8 cellular contexts compared by ENCODE assay signal in genomic region chr1:16643476-16644178, GRCh38. TPM values are rescaled to one million over a fixed set of nuclear protein-coding genes. Genes with fewer than 3 reads are reported as not detected.
DNase-seq lines count a peak whose midpoint lies in the region; ATAC-seq, FAIRE-seq and TF ChIP-seq lines count a peak whose summit lies in the region.
"Not testable (repeated sequence)": the region's sequence is repeated elsewhere in the genome, so short reads cannot be mapped to it uniquely, and the experiment has no call there.

No MANE protein-coding gene starts in this region.

- H2AFZ ChIP-seq in endothelial cell of umbilical vein (ENCODE audit: low read depth, low read length) = peak overlapping the region; percentile 76

- H3K79me2 ChIP-seq in endothelial cell of umbilical vein (ENCODE audit: control insufficient read depth, insufficient read depth, low read length) = peaks cover 20% of the 10 kb centered on the region

- not testable (repeated sequence) for TF ChIP-seq CTCF in AG09309 (IDR thresholded peaks at IDR 0.05; ENCODE audit: control insufficient read depth, insufficient read depth, low read depth, low read length, missing control alignments); endothelial cell of umbilical vein (IDR thresholded peaks at IDR 0.05; ENCODE audit: extremely low read depth in 1 of 2, insufficient read depth in 1 of 2, low read depth in 1 of 2, low read length in 2 of 2); left lung (IDR thresholded peaks at IDR 0.05)

- CTCF ChIA-PET in endothelial cell of umbilical vein (lab: Charles Lee) = interaction anchor here (1.4 kb wide), 1 partner anchor 23 kb away, joined by 6 read pairs; no protein-coding TSS in a partner anchor

- not testable (repeated sequence) for DNase-seq in AG09309 (ENCODE audit: low read depth); NT2/D1 (ENCODE audit: low read depth, low spot score); endothelial cell of umbilical vein (ENCODE audit: low read depth, low spot score); skeletal muscle cell (ENCODE audit: low read depth)
- peak; percentile 3 to 28 for DNase-seq in activated T-cell treated with anti-CD3 and anti-CD28 coated beads, Interleukin-2, amount 50 U/mL, for 72 hours
- peak; percentile 40 to 78 for DNase-seq in left lung

- TF ChIP-seq POLR2A in endothelial cell of umbilical vein (IDR thresholded peaks at IDR 0.05; ENCODE audit: low read depth, low read length) = not testable (repeated sequence)

- not testable (repeated sequence) for H3K27me3 Mint-ChIP-seq in activated T-cell treated with anti-CD3 and anti-CD28 coated beads, Interleukin-2, amount 50 U/mL, for 72 hours (ENCODE audit: low read depth)

- not testable (repeated sequence) for H3K9me3 ChIP-seq in NT2/D1 (ENCODE audit: insufficient read depth, low read length); endothelial cell of umbilical vein (replicated peaks; ENCODE audit: control insufficient read depth, insufficient read depth, low read length); left lung

- not testable (repeated sequence) for H3K9me3 Mint-ChIP-seq in activated T-cell treated with anti-CD3 and anti-CD28 coated beads, Interleukin-2, amount 50 U/mL, for 72 hours

- not testable (repeated sequence) for BruUV-seq in endothelial cell of umbilical vein (replicated peaks; lab: Mats Ljungman, UMichigan)

- H3K27ac Mint-ChIP-seq in activated T-cell treated with anti-CD3 and anti-CD28 coated beads, Interleukin-2, amount 50 U/mL, for 72 hours = not testable (repeated sequence)

- H3K4me3 Mint-ChIP-seq in activated T-cell treated with anti-CD3 and anti-CD28 coated beads, Interleukin-2, amount 50 U/mL, for 72 hours = not testable (repeated sequence)

- not testable (repeated sequence) for H3K4me1 Mint-ChIP-seq in activated T-cell treated with anti-CD3 and anti-CD28 coated beads, Interleukin-2, amount 50 U/mL, for 72 hours (ENCODE audit: low read depth)

- not testable (repeated sequence) for H3K9me1 ChIP-seq in endothelial cell of umbilical vein (replicated peaks; ENCODE audit: control insufficient read depth, extremely low read depth, insufficient read depth, low read length)

- H3K27ac ChIP-seq in endothelial cell of umbilical vein (ENCODE audit: insufficient read depth, low read depth, low read length) = peak overlapping the region; percentile 45
- H3K27ac ChIP-seq in left lung = peak overlapping the region in 1 of 2 donors; percentile 78

- peak; percentile 0 for ATAC-seq in GM19324 (IDR thresholded peaks at IDR 0.05; ENCODE audit: low FRiP score, unreplicated experiment)
- peak; percentile 14 for ATAC-seq in HG03159 (IDR thresholded peaks at IDR 0.05; ENCODE audit: unreplicated experiment)
- ATAC-seq in activated T-cell treated with anti-CD3 and anti-CD28 coated beads, Interleukin-2, amount 50 U/mL, for 72 hours (replicated peaks in 1 of 2) = peak; percentile 6 to 8
- not testable (repeated sequence) for ATAC-seq in left lung

- peak overlapping the region; percentile 96 for H3K9ac ChIP-seq in NT2/D1 (ENCODE audit: insufficient read length, low read depth)
- H3K9ac ChIP-seq in endothelial cell of umbilical vein (replicated peaks; ENCODE audit: extremely low read depth, insufficient read depth, low read length) = peak overlapping the region; percentile 92

- dilution Hi-C loops in endothelial cell of umbilical vein (cut with MboI; ENCODE audit: extremely low pct_ligation_motif_present, low sequenced_read_pairs) = not testable (repeated sequence)

- peak overlapping the region; percentile 89 for H3K4me2 ChIP-seq in endothelial cell of umbilical vein (ENCODE audit: insufficient read depth, low read length)

- H3K27me3 ChIP-seq in NT2/D1 (ENCODE audit: insufficient read depth, insufficient read length); endothelial cell of umbilical vein (ENCODE audit: control insufficient read depth in 2 of 2, insufficient read depth in 2 of 2, low read length in 2 of 2): not testable (repeated sequence)
- peaks cover 0 to 18% of the 10 kb centered on the region in 2 donors for H3K27me3 ChIP-seq in left lung

- not testable (repeated sequence) for H3K36me3 ChIP-seq in NT2/D1 (ENCODE audit: insufficient read depth, insufficient read length, low read length); endothelial cell of umbilical vein (ENCODE audit: control insufficient read depth in 2 of 2, extremely low read depth in 1 of 2, insufficient read depth in 2 of 2, low read length in 2 of 2); left lung

- POLR2A ChIA-PET in endothelial cell of umbilical vein (lab: Charles Lee) = interaction anchor here (0.6 kb wide), 1 partner anchor 992 kb away, joined by 5 read pairs; no protein-coding TSS in a partner anchor

- H3K4me1 ChIP-seq in NT2/D1 (ENCODE audit: insufficient read depth, insufficient read length); endothelial cell of umbilical vein (ENCODE audit: control insufficient read depth, extremely low read depth, insufficient read depth, low read length): not testable (repeated sequence)
- H3K4me1 ChIP-seq in left lung = peaks cover 20 to 37% of the 10 kb centered on the region in 2 donors

- intact Hi-C loops in endothelial cell of umbilical vein (cut with micrococcal nuclease) = loop anchor here (2.0 kb wide), 1 partner anchor 23 kb away; no protein-coding TSS in a partner anchor
- intact Hi-C loops in left lung (cut with DNase I) = not testable (repeated sequence)

- FAIRE-seq in endothelial cell of umbilical vein (lab: Jason Lieb, UNC) = peak; percentile 28

- H3K4me3 ChIP-seq in AG09309 (ENCODE audit: control insufficient read depth, low read depth, low read length) (peak overlapping the region; percentile 72), NT2/D1 (ENCODE audit: insufficient read length, low read depth) (peak overlapping the region; percentile 97), endothelial cell of umbilical vein (replicated peaks in 1 of 3; ENCODE audit: insufficient read depth in 1 of 3, low read depth in 1 of 3, low read length in 3 of 3) (peak overlapping the region; percentile 46 to 82 (median 69)), left lung (peak overlapping the region; percentile 60 to 74), skeletal muscle cell (ENCODE audit: low read depth, low read length) (peak overlapping the region; percentile 77)

- not testable (repeated sequence) for H3K36me3 Mint-ChIP-seq in activated T-cell treated with anti-CD3 and anti-CD28 coated beads, Interleukin-2, amount 50 U/mL, for 72 hours (ENCODE audit: insufficient read depth in 2 of 2)

- H4K20me1 ChIP-seq in endothelial cell of umbilical vein (replicated peaks; ENCODE audit: control insufficient read depth, extremely low read depth, insufficient read depth, low read length) = not testable (repeated sequence)

RNA-seq across cellular contexts. Expression of gene RNU1-3, which starts 23.1 kb away (rescaled TPM):
- total RNA-seq in activated T-cell treated with anti-CD3 and anti-CD28 coated beads, Interleukin-2, amount 50 U/mL, for 72 hours = 1,000 to 10,000 TPM; 1,100 to 1,278 TPM
- total RNA-seq in endothelial cell of umbilical vein = 1,319 and 2,019 TPM in 2 replicates
- under 0.01 and 206 TPM in 2 replicates for polyA plus RNA-seq in endothelial cell of umbilical vein
- polyA plus RNA-seq in endothelial cell of umbilical vein (2011; cell fraction: cytosol; rRNA removed) = under 0.01 TPM in 1 of 2 replicates, not detected in the other
- under 0.01 TPM in 2 replicates for polyA plus RNA-seq in endothelial cell of umbilical vein (2011; cell fraction: nucleus; rRNA removed)
- 123 TPM in 1 of 2 replicates, not detected in the other for polyA plus RNA-seq in endothelial cell of umbilical vein (2012)
- 9,566 and 13,963 TPM in 2 replicates for polyA minus RNA-seq in endothelial cell of umbilical vein
- 46,668 TPM for polyA minus RNA-seq in endothelial cell of umbilical vein (2011; cell fraction: cytosol; rRNA and poly(A)+ RNA removed)
- 60,677 and 87,675 TPM in 2 replicates for polyA minus RNA-seq in endothelial cell of umbilical vein (2011; cell fraction: nucleus; rRNA and poly(A)+ RNA removed)
- total RNA-seq in left lung = 1,000 to 10,000 TPM; 2,748 to 3,444 TPM

RNA-seq across cellular contexts. Expression of gene NBPF1, which starts 30.3 kb away (rescaled TPM):
- total RNA-seq in activated T-cell treated with anti-CD3 and anti-CD28 coated beads, Interleukin-2, amount 50 U/mL, for 72 hours = 10 to 100 TPM; 14.7 to 17.6 TPM
- total RNA-seq in endothelial cell of umbilical vein = 33.5 and 58.4 TPM in 2 replicates
- polyA plus RNA-seq in endothelial cell of umbilical vein = 21.1 and 23.0 TPM in 2 replicates
- 21.2 and 23.0 TPM in 2 replicates for polyA plus RNA-seq in endothelial cell of umbilical vein (2011; cell fraction: cytosol; rRNA removed)
- 83.3 and 85.6 TPM in 2 replicates for polyA plus RNA-seq in endothelial cell of umbilical vein (2011; cell fraction: nucleus; rRNA removed)
- 14.1 and 20.8 TPM in 2 replicates for polyA plus RNA-seq in endothelial cell of umbilical vein (2012)
- polyA minus RNA-seq in endothelial cell of umbilical vein = 53.0 and 69.0 TPM in 2 replicates
- 13.5 TPM for polyA minus RNA-seq in endothelial cell of umbilical vein (2011; cell fraction: cytosol; rRNA and poly(A)+ RNA removed)
- polyA minus RNA-seq in endothelial cell of umbilical vein (2011; cell fraction: nucleus; rRNA and poly(A)+ RNA removed) = 78.3 and 105 TPM in 2 replicates
- total RNA-seq in left lung = 10 to 100 TPM; 35.2 to 40.1 TPM
